ENCODE assay signal across 8 cellular contexts in the genomic region with DNA sequence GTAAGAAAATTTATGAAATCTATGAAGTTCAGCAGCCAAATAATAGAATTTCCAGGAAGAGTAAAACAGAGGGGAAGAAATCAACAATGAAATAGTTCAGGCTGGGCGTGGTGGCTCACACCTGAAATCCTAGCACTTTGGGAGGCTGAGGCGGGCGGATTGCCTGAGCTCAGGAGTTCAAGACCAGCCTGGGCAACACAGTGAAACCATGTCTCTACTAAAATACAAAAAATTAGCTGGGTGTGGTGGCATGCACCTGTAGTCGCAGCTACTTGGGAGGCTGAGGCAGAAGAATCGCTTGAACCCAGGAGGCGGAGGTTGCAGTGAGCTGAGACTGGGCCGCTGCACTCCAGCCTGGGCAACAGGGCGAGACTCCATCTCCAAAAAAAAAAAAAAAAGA.
DNase-seq lines count a peak whose midpoint lies in the region; ATAC-seq and TF ChIP-seq lines count a peak whose summit lies in the region.
"Not testable (repeated sequence)": the region's sequence is repeated elsewhere in the genome, so short reads cannot be mapped to it uniquely, and the experiment has no call there.

No MANE protein-coding gene starts in this region.

- intact Hi-C loops in CD14-positive monocyte (cut with micrococcal nuclease): not testable (repeated sequence)
- intact Hi-C loops in heart right ventricle (cut with DNase I): loop anchor here in 1 of 10 donors (5.0 kb wide), 2 partner anchors 60 to 170 kb away; partner anchors contain the start of genes AMN1 and RESF1

- H3K4me3 Mint-ChIP-seq in CD14-positive monocyte: not testable (repeated sequence)
- peak overlapping the region; percentile 63 for H3K4me3 Mint-ChIP-seq in activated naive CD8-positive, alpha-beta T cell treated with anti-CD3 and anti-CD28 coated beads for 36 hours
- peak overlapping the region; percentile 45 to 86 (median 73) for H3K4me3 Mint-ChIP-seq in naive B cell
- H3K4me3 Mint-ChIP-seq in stimulated activated naive CD8-positive, alpha-beta T cell treated with anti-CD3 and anti-CD28 coated beads, Interleukin-15, Interleukin-2, amounts not matched to agents 100 ng/mL and 50 ng/mL, for 24 hours: peak overlapping the region; percentile 74

- H3K79me2 ChIP-seq in SK-N-SH (ENCODE audit: insufficient read depth): not testable (repeated sequence)

- H3K4me1 Mint-ChIP-seq in CD14-positive monocyte: peaks cover 47% of the 10 kb centered on the region
- peaks cover 37% of the 10 kb centered on the region for H3K4me1 Mint-ChIP-seq in activated naive CD8-positive, alpha-beta T cell treated with anti-CD3 and anti-CD28 coated beads for 36 hours
- H3K4me1 Mint-ChIP-seq in naive B cell: peaks cover 47 to 75% (median 56%) of the 10 kb centered on the region in 3 donors
- peaks cover 57% of the 10 kb centered on the region for H3K4me1 Mint-ChIP-seq in stimulated activated naive CD8-positive, alpha-beta T cell treated with anti-CD3 and anti-CD28 coated beads, Interleukin-15, Interleukin-2, amounts not matched to agents 100 ng/mL and 50 ng/mL, for 24 hours (ENCODE audit: low read depth)

- not testable (repeated sequence) for H3K36me3 ChIP-seq in SK-N-SH (replicated peaks in 1 of 2; ENCODE audit: control insufficient read depth in 1 of 2, insufficient read depth in 2 of 2, low read length in 1 of 2); heart right ventricle

- H3K27ac ChIP-seq in SK-N-SH (ENCODE audit: low read depth in 2 of 2, low read length in 1 of 2): not testable (repeated sequence)
- peak overlapping the region in 7 of 10 donors; percentile 8 to 92 (median 34) for H3K27ac ChIP-seq in heart right ventricle

- POLR2A ChIA-PET in SK-N-SH (lab: Yijun Ruan, JAX): not testable (repeated sequence)

- 0 out of 2 replicates have a peak overlapping the region, but pooled peaks have one; percentile 22 for H2AFZ ChIP-seq in SK-N-SH (ENCODE audit: low read depth)

- DNase-seq in CD14-positive monocyte (ENCODE audit: low spot score); SK-N-SH; activated naive CD8-positive, alpha-beta T cell treated with anti-CD3 and anti-CD28 coated beads for 36 hours; heart right ventricle; naive B cell: not testable (repeated sequence)
- DNase-seq in activated CD8-positive, alpha-beta memory T cell treated with anti-CD3 and anti-CD28 coated beads for 24 hours: peak; percentile 67

- H3K4me1 ChIP-seq in SK-N-SH (ENCODE audit: control insufficient read depth in 1 of 2, insufficient read depth in 2 of 2, low read depth in 1 of 2, low read length in 1 of 2): not testable (repeated sequence)
- peaks cover 2 to 54% (median 11%) of the 10 kb centered on the region in 9 donors for H3K4me1 ChIP-seq in heart right ventricle

- not testable (repeated sequence) for H3K4me2 ChIP-seq in SK-N-SH

- CTCF ChIA-PET in SK-N-SH (lab: Yijun Ruan, JAX): not testable (repeated sequence)

- not testable (repeated sequence) for TF ChIP-seq RAD21 in SK-N-SH (IDR thresholded peaks at IDR 0.05; ENCODE audit: low read length)

- H3K27me3 ChIP-seq in SK-N-SH (ENCODE audit: insufficient read depth); heart right ventricle: not testable (repeated sequence)

- H3K4me3 ChIP-seq in SK-N-SH (ENCODE audit: low read depth in 2 of 2, low read length in 1 of 2); heart right ventricle: not testable (repeated sequence)

- H3K9me2 ChIP-seq in SK-N-SH: not testable (repeated sequence)

- H4K20me1 ChIP-seq in SK-N-SH (ENCODE audit: insufficient read depth): not testable (repeated sequence)

- TF ChIP-seq EP300 in SK-N-SH (IDR thresholded peaks at IDR 0.05; ENCODE audit: borderline replicate concordance in 1 of 2, low read depth in 1 of 2, low read length in 1 of 2): not testable (repeated sequence)

- H3K9ac ChIP-seq in SK-N-SH: not testable (repeated sequence)

- 81% methylated on average over 8 of the region's 8 CpGs for WGBS in SK-N-SH (ENCODE audit: low lambda C conversion rate)
- WGBS in heart right ventricle, 2 donors: 83 to 89% methylated on average over 8 of the region's 8 CpGs

- H3F3A ChIP-seq in SK-N-SH (replicated peaks; ENCODE audit: insufficient read depth): not testable (repeated sequence)

- H3K27ac Mint-ChIP-seq in CD14-positive monocyte (peak overlapping the region; percentile 62 to 92 (median 77)), naive B cell (peak overlapping the region; percentile 84 to 97 (median 94))
- peak overlapping the region; percentile 97 for H3K27ac Mint-ChIP-seq in activated naive CD8-positive, alpha-beta T cell treated with anti-CD3 and anti-CD28 coated beads for 36 hours
- H3K27ac Mint-ChIP-seq in stimulated activated naive CD8-positive, alpha-beta T cell treated with anti-CD3 and anti-CD28 coated beads, Interleukin-15, Interleukin-2, amounts not matched to agents 100 ng/mL and 50 ng/mL, for 24 hours: peak overlapping the region; percentile 99

- H3K9me3 Mint-ChIP-seq in CD14-positive monocyte: peaks cover 30 to 62% (median 51%) of the 10 kb centered on the region in 7 donors
- peaks cover 53% of the 10 kb centered on the region for H3K9me3 Mint-ChIP-seq in activated naive CD8-positive, alpha-beta T cell treated with anti-CD3 and anti-CD28 coated beads for 36 hours
- peaks cover 17 to 69% (median 56%) of the 10 kb centered on the region in 7 donors for H3K9me3 Mint-ChIP-seq in naive B cell
- peaks cover 39% of the 10 kb centered on the region for H3K9me3 Mint-ChIP-seq in stimulated activated naive CD8-positive, alpha-beta T cell treated with anti-CD3 and anti-CD28 coated beads, Interleukin-15, Interleukin-2, amounts not matched to agents 100 ng/mL and 50 ng/mL, for 24 hours

- H3K9me3 ChIP-seq in SK-N-SH: not testable (repeated sequence)
- H3K9me3 ChIP-seq in heart right ventricle: peaks cover 0 to 35% (median 0%) of the 10 kb centered on the region in 11 donors

- not testable (repeated sequence) for TF ChIP-seq CTCF in CD14-positive monocyte (IDR thresholded peaks at IDR 0.05); SK-N-SH (IDR thresholded peaks at IDR 0.05); heart right ventricle (IDR thresholded peaks at IDR 0.05)

- not testable (repeated sequence) for H3K27me3 Mint-ChIP-seq in CD14-positive monocyte (ENCODE audit: low read depth in 3 of 3); activated naive CD8-positive, alpha-beta T cell treated with anti-CD3 and anti-CD28 coated beads for 36 hours; naive B cell; stimulated activated naive CD8-positive, alpha-beta T cell treated with anti-CD3 and anti-CD28 coated beads, Interleukin-15, Interleukin-2, amounts not matched to agents 100 ng/mL and 50 ng/mL, for 24 hours

- ATAC-seq in GM21528 (IDR thresholded peaks at IDR 0.05; ENCODE audit: low FRiP score, unreplicated experiment) (peak; percentile 8), naive B cell (ENCODE audit: low read depth in 2 of 2) (peak; percentile 1)
- not testable (repeated sequence) for ATAC-seq in heart right ventricle

- H3K36me3 Mint-ChIP-seq in CD14-positive monocyte (peaks cover 8 to 12% of the 10 kb centered on the region in 2 donors), naive B cell (peaks cover 16 to 35% of the 10 kb centered on the region in 2 donors)
- peaks cover 71% of the 10 kb centered on the region for H3K36me3 Mint-ChIP-seq in activated naive CD8-positive, alpha-beta T cell treated with anti-CD3 and anti-CD28 coated beads for 36 hours
- H3K36me3 Mint-ChIP-seq in stimulated activated naive CD8-positive, alpha-beta T cell treated with anti-CD3 and anti-CD28 coated beads, Interleukin-15, Interleukin-2, amounts not matched to agents 100 ng/mL and 50 ng/mL, for 24 hours (ENCODE audit: low read depth): peaks cover 45% of the 10 kb centered on the region
